ENCODE assay signal across 21 cellular contexts in genomic region chr7:149257146-149257545, GRCh38. TPM values are rescaled to one million over a fixed set of nuclear protein-coding genes. Genes with fewer than 3 reads are reported as not detected.
DNase-seq lines count a peak whose midpoint lies in the region; ATAC-seq, FAIRE-seq and TF ChIP-seq lines count a peak whose summit lies in the region.
"Had no signal": no experiment of that assay in that cellular context is flagged by ENCODE, and none has a peak within 500 bp of the region (broad histone marks: within the 10 kb centered on the region; RNA-seq: fewer than 3 reads in every experiment).

No MANE protein-coding gene starts in this region.

- TF ChIP-seq CTCF in A549 (IDR thresholded peaks at IDR 0.05) = no peak

- TF ChIP-seq RAD21 in A549 (conservative IDR thresholded peaks at IDR 0.05 in 1 of 2, IDR thresholded peaks at IDR 0.05 in 1 of 2) = no peak

- H3K9me3 ChIP-seq in A549 = no peaks in the 10 kb centered on the region
- H3K9me3 ChIP-seq: heart right ventricle, uterus had no signal

- no peak overlapping the region for H3K4me3 ChIP-seq in A549
- H3K4me3 ChIP-seq: heart right ventricle, uterus had no signal

- no peak overlapping the region for H3K27ac ChIP-seq in A549
- H3K27ac ChIP-seq: heart right ventricle, uterus had no signal

- H3K4me2 ChIP-seq in A549 = no peak overlapping the region

- intact Hi-C loops in activated T-helper 2 cell treated with anti-CD3 and anti-CD28 coated beads, Interferon-gamma antibody, Interleukin-2, Interleukin-4, amounts not matched to agents 10 μg/mL and 5 μg/mL and 100 μg/mL, durations not matched to agents 14 hours and 24 hours and 36 hours (cut with micrococcal nuclease) = no loop called here

- FAIRE-seq in A549 (lab: Jason Lieb, UNC) = no peak

- no peak for DNase-seq in A549 (ENCODE audit: low read depth in 1 of 2, low spot score in 1 of 2)
- peak; percentile 71 for DNase-seq in ELR (ENCODE audit: low read depth)
- no peak for DNase-seq in activated T-helper 2 cell treated with anti-CD3 and anti-CD28 coated beads, Interferon-gamma antibody, Interleukin-2, Interleukin-4, amounts not matched to agents 10 μg/mL and 5 μg/mL and 100 μg/mL, durations not matched to agents 14 hours and 24 hours and 36 hours (ENCODE audit: low spot score)
- DNase-seq in iris pigment epithelial cell (ENCODE audit: low read depth) = peak; percentile 36
- no peak for DNase-seq in middle frontal gyrus (ENCODE audit: extremely low spot score, low spot score)
- DNase-seq: activated CD4-positive, CD25-positive, alpha-beta regulatory T cell treated with anti-CD3 and anti-CD28 coated beads, Interleukin-2, amount 50 U/mL, for 72 hours; CD4-positive, alpha-beta T cell; heart right ventricle; KBM-7; NCI-H1930; SW 1271; uterus had no signal

- TF ChIP-seq EP300 in A549 (IDR thresholded peaks at IDR 0.05) = no peak

- POLR2A ChIA-PET in A549 (lab: Yijun Ruan, JAX) = no interaction called here

- peaks cover 16% of the 10 kb centered on the region for H3K4me1 Mint-ChIP-seq in activated T-helper 2 cell treated with anti-CD3 and anti-CD28 coated beads, Interferon-gamma antibody, Interleukin-2, Interleukin-4, amounts not matched to agents 10 μg/mL and 5 μg/mL and 100 μg/mL, durations not matched to agents 14 hours and 24 hours and 36 hours (ENCODE audit: low read depth)
- H3K4me1 Mint-ChIP-seq: nephron had no signal

- 92% methylated on average over 2 of the region's 2 CpGs for WGBS in A549 (ENCODE audit: missing lambda C conversion rate)

- no peak overlapping the region for H3K4me3 Mint-ChIP-seq in activated T-helper 2 cell treated with anti-CD3 and anti-CD28 coated beads, Interferon-gamma antibody, Interleukin-2, Interleukin-4, amounts not matched to agents 10 μg/mL and 5 μg/mL and 100 μg/mL, durations not matched to agents 14 hours and 24 hours and 36 hours (ENCODE audit: low read depth)
- H3K4me3 Mint-ChIP-seq: activated T-helper 1 cell treated with anti-CD3 and anti-CD28 coated beads, Interleukin-12 subunit alpha, Interleukin-12 subunit beta, Interleukin-2, Interleukin-4 antibody, amounts not matched to agents 30 ng/mL and 10 ng/mL and 1 ng/mL, durations not matched to agents 14 hours and 24 hours and 36 hours; CD4-positive, alpha-beta T cell; nephron had no signal

- no peaks in the 10 kb centered on the region for H3K27me3 Mint-ChIP-seq in activated T-helper 2 cell treated with anti-CD3 and anti-CD28 coated beads, Interferon-gamma antibody, Interleukin-2, Interleukin-4, amounts not matched to agents 10 μg/mL and 5 μg/mL and 100 μg/mL, durations not matched to agents 14 hours and 24 hours and 36 hours (ENCODE audit: low read depth)
- H3K27me3 Mint-ChIP-seq: CD4-positive, alpha-beta T cell had no signal

- peaks cover 26% of the 10 kb centered on the region for H3K36me3 Mint-ChIP-seq in activated T-helper 2 cell treated with anti-CD3 and anti-CD28 coated beads, Interferon-gamma antibody, Interleukin-2, Interleukin-4, amounts not matched to agents 10 μg/mL and 5 μg/mL and 100 μg/mL, durations not matched to agents 14 hours and 24 hours and 36 hours (ENCODE audit: low read depth)
- H3K36me3 Mint-ChIP-seq: activated naive CD4-positive, alpha-beta T cell treated with anti-CD3 and anti-CD28 coated beads, Interleukin-2, amount 50 U/mL, for 72 hours had no signal

- peak overlapping the region; percentile 33 for H3K27ac Mint-ChIP-seq in activated T-helper 2 cell treated with anti-CD3 and anti-CD28 coated beads, Interferon-gamma antibody, Interleukin-2, Interleukin-4, amounts not matched to agents 10 μg/mL and 5 μg/mL and 100 μg/mL, durations not matched to agents 14 hours and 24 hours and 36 hours
- H3K27ac Mint-ChIP-seq: activated T-helper 1 cell treated with anti-CD3 and anti-CD28 coated beads, Interleukin-12 subunit alpha, Interleukin-12 subunit beta, Interleukin-2, Interleukin-4 antibody, amounts not matched to agents 30 ng/mL and 10 ng/mL and 1 ng/mL, durations not matched to agents 14 hours and 24 hours and 36 hours; nephron had no signal

- CTCF ChIA-PET in A549 (lab: Yijun Ruan, JAX) = interaction anchor here (0.8 to 2.3 kb wide), 3 partner anchors 51 to 153 kb away, joined by 3 to 8 read pairs (median 3); partner anchors contain the start of gene ZNF398

- ATAC-seq in A549 (no peak), HG03342 (IDR thresholded peaks at IDR 0.05; ENCODE audit: unreplicated experiment) (no peak), HG03457 (IDR thresholded peaks at IDR 0.05; ENCODE audit: unreplicated experiment) (no peak), GM21515 (IDR thresholded peaks at IDR 0.05; ENCODE audit: unreplicated experiment) (no peak)
- ATAC-seq: activated naive CD4-positive, alpha-beta T cell treated with anti-CD3 and anti-CD28 coated beads, Interleukin-2, amount 50 U/mL, for 72 hours; HCT116; heart right ventricle; left lobe of liver; Right ventricle myocardium inferior had no signal

- TF ChIP-seq POLR2A in A549 (IDR thresholded peaks at IDR 0.05; ENCODE audit: low read length) = no peak

- no peaks in the 10 kb centered on the region for H3K9me3 Mint-ChIP-seq in activated T-helper 2 cell treated with anti-CD3 and anti-CD28 coated beads, Interferon-gamma antibody, Interleukin-2, Interleukin-4, amounts not matched to agents 10 μg/mL and 5 μg/mL and 100 μg/mL, durations not matched to agents 14 hours and 24 hours and 36 hours
- H3K9me3 Mint-ChIP-seq: activated naive CD4-positive, alpha-beta T cell treated with anti-CD3 and anti-CD28 coated beads, Interleukin-2, amount 50 U/mL, for 72 hours; activated T-helper 1 cell treated with anti-CD3 and anti-CD28 coated beads, Interleukin-12 subunit alpha, Interleukin-12 subunit beta, Interleukin-2, Interleukin-4 antibody, amounts not matched to agents 30 ng/mL and 10 ng/mL and 1 ng/mL, durations not matched to agents 14 hours and 24 hours and 36 hours; CD4-positive, alpha-beta T cell; nephron had no signal

- no peaks in the 10 kb centered on the region for H3K4me1 ChIP-seq in A549
- H3K4me1 ChIP-seq: uterus had no signal

TF ChIP-seq in A549, 52 proteins besides CTCF, POLR2A, EP300 and RAD21:
- TF ChIP-seq ZC3H11A (IDR thresholded peaks at IDR 0.05) = no peak
- TF ChIP-seq FOSL2 (IDR thresholded peaks at IDR 0.05) = no peak
- TF ChIP-seq FOSL2 (CRISPR knock-in tag; IDR thresholded peaks at IDR 0.05) = peak; percentile 26; the same call in 1 of the 2 replicates

RNA-seq across cellular contexts. Expression of gene ZNF783, which starts 4.8 kb away (rescaled TPM):
- polyA plus RNA-seq in A549 (2011; rRNA removed) (8.0 and 9.9 TPM in 2 replicates), A549 (2017; fragmentation: RNase III; extraction: RNeasy Plus Mini Kit Qiagen cat#74134 plus additional on column Dnase treatment) (6.6 to 10.1 TPM (median 7.4 TPM) in 3 replicates)
- polyA plus RNA-seq in A549 (2012; cell fraction: cytosol; rRNA removed) = 7.6 and 9.1 TPM in 2 replicates
- polyA plus RNA-seq in A549 (2012; cell fraction: nucleus; rRNA removed) = 39.0 and 39.5 TPM in 2 replicates
- polyA minus RNA-seq in A549 (2011; rRNA and poly(A)+ RNA removed) = 8.8 and 10.0 TPM in 2 replicates
- total RNA-seq in activated T-helper 2 cell treated with anti-CD3 and anti-CD28 coated beads, Interferon-gamma antibody, Interleukin-2, Interleukin-4, amounts not matched to agents 10 μg/mL and 5 μg/mL and 100 μg/mL, durations not matched to agents 14 hours and 24 hours and 36 hours = 25.0 and 26.8 TPM in 2 replicates

RNA-seq across cellular contexts. Expression of gene ZNF212, which starts 17.7 kb away (rescaled TPM):
- polyA plus RNA-seq in A549 (2011; rRNA removed) (5.3 and 5.5 TPM in 2 replicates), A549 (2017; fragmentation: RNase III; extraction: RNeasy Plus Mini Kit Qiagen cat#74134 plus additional on column Dnase treatment) (6.0 to 7.9 TPM (median 6.7 TPM) in 3 replicates)
- polyA plus RNA-seq in A549 (2012; cell fraction: cytosol; rRNA removed) = 4.4 and 5.8 TPM in 2 replicates
- 20.1 and 24.1 TPM in 2 replicates for polyA plus RNA-seq in A549 (2012; cell fraction: nucleus; rRNA removed)
- 4.1 and 5.6 TPM in 2 replicates for polyA minus RNA-seq in A549 (2011; rRNA and poly(A)+ RNA removed)
- 18.4 and 20.1 TPM in 2 replicates for total RNA-seq in activated T-helper 2 cell treated with anti-CD3 and anti-CD28 coated beads, Interferon-gamma antibody, Interleukin-2, Interleukin-4, amounts not matched to agents 10 μg/mL and 5 μg/mL and 100 μg/mL, durations not matched to agents 14 hours and 24 hours and 36 hours

Comparison
In these comparisons a context has a peak if more than half of its experiments do, and no peak if none do; other contexts are left out.
1. DNase-seq: peak in ELR (single experiment) and iris pigment epithelial cell (single experiment); none in A549 (0 of 2), activated T-helper 2 cell treated with anti-CD3 and anti-CD28 coated beads, Interferon-gamma antibody, Interleukin-2, Interleukin-4, amounts not matched to agents 10 μg/mL and 5 μg/mL and 100 μg/mL, durations not matched to agents 14 hours and 24 hours and 36 hours (single experiment) and middle frontal gyrus (single experiment).